ENCODE assay signal across 1 cellular context in the genomic region with DNA sequence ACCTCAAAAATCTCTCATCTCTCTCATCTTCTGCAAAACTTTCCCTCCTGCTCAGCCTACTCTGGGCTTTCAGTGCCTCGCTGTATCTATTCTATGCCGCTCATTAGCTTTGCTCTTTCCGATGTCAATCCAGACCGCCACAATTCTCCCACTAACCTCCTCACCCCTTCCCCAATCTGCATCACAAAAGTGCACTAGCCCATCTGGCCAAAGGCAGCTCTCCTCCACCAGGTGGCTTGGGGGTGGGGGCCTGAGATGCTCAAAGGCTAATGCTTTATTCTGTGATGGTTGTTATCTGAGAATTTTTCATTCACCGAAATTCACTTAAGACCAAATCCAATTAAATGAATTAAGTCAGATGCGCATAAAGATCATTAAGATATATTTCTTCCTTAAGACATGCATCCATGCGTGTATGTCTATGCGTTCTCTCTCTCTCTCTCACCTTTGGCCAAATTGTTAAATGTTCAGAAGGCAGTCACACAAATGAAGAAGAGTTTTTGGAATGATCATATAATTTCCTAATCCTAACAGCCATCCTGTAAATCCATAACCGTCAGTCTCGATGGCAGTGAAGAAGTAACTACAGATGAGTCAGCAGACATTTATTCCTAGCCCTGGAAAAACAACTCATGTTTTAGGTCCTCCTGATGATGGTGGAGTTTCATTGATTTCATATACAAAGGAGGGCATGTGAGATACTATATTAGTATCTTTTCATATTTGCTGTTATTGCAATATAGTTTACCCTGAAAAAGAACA.
TF ChIP-seq lines count a peak whose summit lies in the region.

No MANE protein-coding gene starts in this region.

TF ChIP-seq in H1, 55 proteins besides CTCF, POLR2A, EP300 and RAD21:
- TF ChIP-seq POU5F1 (IDR thresholded peaks at IDR 0.05; ENCODE audit: low read depth, low read length) (peak; percentile 96), TEAD4 (IDR thresholded peaks at IDR 0.05; ENCODE audit: low read depth, low read length) (no peak), EZH2 (IDR thresholded peaks at IDR 0.05; ENCODE audit: low read depth, low read length, severe bottlenecking) (no peak), NANOG (IDR thresholded peaks at IDR 0.05; ENCODE audit: insufficient read depth, low read depth, low read length, poor library complexity, severe bottlenecking) (peak; percentile 69), TBP (IDR thresholded peaks at IDR 0.05; ENCODE audit: low read depth, low read length) (no peak), SIRT6 (IDR thresholded peaks at IDR 0.05; ENCODE audit: low read length) (no peak), YY1 (IDR thresholded peaks at IDR 0.05; ENCODE audit: low read depth, low read length) (peak; percentile 63; the same call in 1 of the 2 replicates), TCF12 (IDR thresholded peaks at IDR 0.05; ENCODE audit: low read depth, low read length) (peak; percentile 97), GABPA (IDR thresholded peaks at IDR 0.05; ENCODE audit: borderline replicate concordance, insufficient read depth, low read length) (no peak), RXRA (IDR thresholded peaks at IDR 0.05; ENCODE audit: insufficient read depth, low read depth, low read length) (no peak), BRCA1 (IDR thresholded peaks at IDR 0.05; ENCODE audit: low read depth, low read length) (no peak), POLR2AphosphoS5 (IDR thresholded peaks at IDR 0.05; ENCODE audit: low read depth, low read length) (peak; percentile 37; the same call in 1 of the 2 replicates), SIX5 (IDR thresholded peaks at IDR 0.05; ENCODE audit: low read depth, low read length) (no peak), SP1 (IDR thresholded peaks at IDR 0.05; ENCODE audit: low read depth, low read length) (0 out of 2 replicates have a peak, but pooled peaks have one; percentile 69), HDAC6 (IDR thresholded peaks at IDR 0.05; ENCODE audit: low read depth, low read length) (no peak), ZNF274 (IDR thresholded peaks at IDR 0.05; ENCODE audit: borderline replicate concordance, extremely low read depth, low read length) (no peak)
- TF ChIP-seq, protein P1, sequence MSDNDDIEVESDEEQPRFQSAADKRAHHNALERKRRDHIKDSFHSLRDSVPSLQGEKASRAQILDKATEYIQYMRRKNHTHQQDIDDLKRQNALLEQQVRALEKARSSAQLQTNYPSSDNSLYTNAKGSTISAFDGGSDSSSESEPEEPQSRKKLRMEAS (IDR thresholded peaks at IDR 0.05), result 0 out of 2 replicates have a peak, but pooled peaks have one; percentile 33
- TF ChIP-seq, protein P2, sequence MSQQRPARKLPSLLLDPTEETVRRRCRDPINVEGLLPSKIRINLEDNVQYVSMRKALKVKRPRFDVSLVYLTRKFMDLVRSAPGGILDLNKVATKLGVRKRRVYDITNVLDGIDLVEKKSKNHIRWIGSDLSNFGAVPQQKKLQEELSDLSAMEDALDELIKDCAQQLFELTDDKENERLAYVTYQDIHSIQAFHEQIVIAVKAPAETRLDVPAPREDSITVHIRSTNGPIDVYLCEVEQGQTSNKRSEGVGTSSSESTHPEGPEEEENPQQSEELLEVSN (IDR thresholded peaks at IDR 0.05), result no peak
- TF ChIP-seq, protein P3, sequence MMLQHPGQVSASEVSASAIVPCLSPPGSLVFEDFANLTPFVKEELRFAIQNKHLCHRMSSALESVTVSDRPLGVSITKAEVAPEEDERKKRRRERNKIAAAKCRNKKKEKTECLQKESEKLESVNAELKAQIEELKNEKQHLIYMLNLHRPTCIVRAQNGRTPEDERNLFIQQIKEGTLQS (IDR thresholded peaks at IDR 0.05; ENCODE audit: insufficient read depth, low read depth, low read length), result no peak
